ENCODE assay signal across 1 cellular context in the genomic region with DNA sequence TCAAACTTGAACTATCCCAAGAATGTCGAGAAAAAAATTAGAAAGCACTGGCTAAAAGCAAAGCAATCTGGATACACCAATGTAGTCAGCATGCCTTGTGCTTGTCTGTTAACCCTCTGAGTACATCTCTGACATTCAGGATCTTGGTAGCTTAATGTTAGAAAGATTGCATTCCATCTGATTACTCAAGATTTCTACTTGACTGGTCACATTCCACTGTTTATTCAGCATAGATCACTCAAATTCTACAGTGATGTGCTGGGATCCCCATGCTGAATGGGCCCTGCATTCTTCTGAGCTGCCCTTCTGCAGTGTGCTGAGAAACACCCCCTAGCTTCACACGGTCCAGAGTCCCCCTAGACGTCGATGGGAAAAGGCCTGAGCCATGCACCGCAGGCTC.
TF ChIP-seq lines count a peak whose summit lies in the region.

No MANE protein-coding gene starts in this region.

TF ChIP-seq in GM23338, 12 proteins besides CTCF, POLR2A, EP300 and RAD21 (continued from another document):
- TF ChIP-seq, protein P1, sequence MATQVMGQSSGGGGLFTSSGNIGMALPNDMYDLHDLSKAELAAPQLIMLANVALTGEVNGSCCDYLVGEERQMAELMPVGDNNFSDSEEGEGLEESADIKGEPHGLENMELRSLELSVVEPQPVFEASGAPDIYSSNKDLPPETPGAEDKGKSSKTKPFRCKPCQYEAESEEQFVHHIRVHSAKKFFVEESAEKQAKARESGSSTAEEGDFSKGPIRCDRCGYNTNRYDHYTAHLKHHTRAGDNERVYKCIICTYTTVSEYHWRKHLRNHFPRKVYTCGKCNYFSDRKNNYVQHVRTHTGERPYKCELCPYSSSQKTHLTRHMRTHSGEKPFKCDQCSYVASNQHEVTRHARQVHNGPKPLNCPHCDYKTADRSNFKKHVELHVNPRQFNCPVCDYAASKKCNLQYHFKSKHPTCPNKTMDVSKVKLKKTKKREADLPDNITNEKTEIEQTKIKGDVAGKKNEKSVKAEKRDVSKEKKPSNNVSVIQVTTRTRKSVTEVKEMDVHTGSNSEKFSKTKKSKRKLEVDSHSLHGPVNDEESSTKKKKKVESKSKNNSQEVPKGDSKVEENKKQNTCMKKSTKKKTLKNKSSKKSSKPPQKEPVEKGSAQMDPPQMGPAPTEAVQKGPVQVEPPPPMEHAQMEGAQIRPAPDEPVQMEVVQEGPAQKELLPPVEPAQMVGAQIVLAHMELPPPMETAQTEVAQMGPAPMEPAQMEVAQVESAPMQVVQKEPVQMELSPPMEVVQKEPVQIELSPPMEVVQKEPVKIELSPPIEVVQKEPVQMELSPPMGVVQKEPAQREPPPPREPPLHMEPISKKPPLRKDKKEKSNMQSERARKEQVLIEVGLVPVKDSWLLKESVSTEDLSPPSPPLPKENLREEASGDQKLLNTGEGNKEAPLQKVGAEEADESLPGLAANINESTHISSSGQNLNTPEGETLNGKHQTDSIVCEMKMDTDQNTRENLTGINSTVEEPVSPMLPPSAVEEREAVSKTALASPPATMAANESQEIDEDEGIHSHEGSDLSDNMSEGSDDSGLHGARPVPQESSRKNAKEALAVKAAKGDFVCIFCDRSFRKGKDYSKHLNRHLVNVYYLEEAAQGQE (IDR thresholded peaks at IDR 0.05; ENCODE audit: unreplicated experiment) = no peak
- TF ChIP-seq NANOG (IDR thresholded peaks at IDR 0.05; ENCODE audit: borderline replicate concordance) (no peak), CREB1 (CRISPR knock-in tag; IDR thresholded peaks at IDR 0.05; ENCODE audit: low read depth) (no peak), STAT1 (IDR thresholded peaks at IDR 0.05; ENCODE audit: unreplicated experiment) (no peak), EZH2phosphoT487 (IDR thresholded peaks at IDR 0.05; ENCODE audit: unreplicated experiment) (no peak), ZNF114 (CRISPR knock-in tag; IDR thresholded peaks at IDR 0.05) (no peak), ZNF331 (CRISPR knock-in tag; IDR thresholded peaks at IDR 0.05; ENCODE audit: low read depth) (no peak), JUNB (IDR thresholded peaks at IDR 0.05; ENCODE audit: unreplicated experiment) (no peak), EZH2 (IDR thresholded peaks at IDR 0.05; ENCODE audit: low read depth, unreplicated experiment) (no peak)
- TF ChIP-seq, protein P2, sequence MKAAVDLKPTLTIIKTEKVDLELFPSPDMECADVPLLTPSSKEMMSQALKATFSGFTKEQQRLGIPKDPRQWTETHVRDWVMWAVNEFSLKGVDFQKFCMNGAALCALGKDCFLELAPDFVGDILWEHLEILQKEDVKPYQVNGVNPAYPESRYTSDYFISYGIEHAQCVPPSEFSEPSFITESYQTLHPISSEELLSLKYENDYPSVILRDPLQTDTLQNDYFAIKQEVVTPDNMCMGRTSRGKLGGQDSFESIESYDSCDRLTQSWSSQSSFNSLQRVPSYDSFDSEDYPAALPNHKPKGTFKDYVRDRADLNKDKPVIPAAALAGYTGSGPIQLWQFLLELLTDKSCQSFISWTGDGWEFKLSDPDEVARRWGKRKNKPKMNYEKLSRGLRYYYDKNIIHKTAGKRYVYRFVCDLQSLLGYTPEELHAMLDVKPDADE (IDR thresholded peaks at IDR 0.05) = no peak
